ENCODE assay signal across 26 cellular contexts in the genomic region with DNA sequence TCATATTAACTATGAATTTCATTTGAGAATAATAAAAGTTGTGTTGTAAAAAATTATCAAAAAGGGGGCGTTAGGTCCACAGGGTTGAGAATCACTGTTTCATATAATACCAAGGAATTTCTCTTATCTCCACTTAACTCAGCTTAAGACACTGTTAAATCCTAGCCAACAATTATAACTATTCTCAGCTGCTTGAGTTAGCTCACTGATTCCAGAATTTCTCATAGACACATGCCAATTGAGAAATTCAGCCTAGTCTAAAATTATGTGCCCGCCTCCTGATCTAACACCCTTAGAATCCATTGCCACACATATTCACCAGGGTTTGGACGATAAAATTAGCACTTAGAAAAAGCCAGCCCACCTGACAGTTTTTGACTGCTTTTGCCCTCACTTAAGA. TPM values are rescaled to one million over a fixed set of nuclear protein-coding genes. Genes with fewer than 3 reads are reported as not detected.
"Had no signal": no experiment of that assay in that cellular context is flagged by ENCODE, and none has a peak within 500 bp of the region (broad histone marks: within the 10 kb centered on the region; RNA-seq: fewer than 3 reads in every experiment).

No MANE protein-coding gene starts in this region.

- H3K9me3 ChIP-seq: ascending aorta, upper lobe of right lung had no signal

- H3K36me3 ChIP-seq: ascending aorta, upper lobe of right lung had no signal

- H3K27me3 ChIP-seq: ascending aorta, foreskin keratinocyte, upper lobe of right lung had no signal

- H3K4me1 ChIP-seq: ascending aorta had no signal

- H3K4me3 ChIP-seq: ascending aorta, upper lobe of right lung had no signal

- ATAC-seq: activated CD8-positive, alpha-beta T cell treated with anti-CD3 and anti-CD28 coated beads, Interleukin-2, amount 10 ng/mL, durations not matched to agents 7 days and 5 days; activated naive CD8-positive, alpha-beta T cell treated with anti-CD3 and anti-CD28 coated beads, Interleukin-2, amount 50 U/mL, for 24 hours; activated T-cell treated with anti-CD3 and anti-CD28 coated beads, Interleukin-2, amount 50 U/mL, for 4 hours; esophagus mucosa; foreskin keratinocyte; left colon; SK-N-SH treated with all-trans-retinoic acid at 6 μM for 48 hours; stimulated activated memory B cell treated with anti-CD40 and anti-IgM and Interleukin-4, amounts not matched to agents 10 μg/mL and 1 μg/mL and 100 μg/mL, for 72 hours; upper lobe of right lung had no signal

- DNase-seq: activated CD4-positive, alpha-beta T cell treated with anti-CD3 and anti-CD28 coated beads, Interleukin-2, amount 10 ng/mL, durations not matched to agents 24 days and 14 days; activated CD8-positive, alpha-beta T cell treated with anti-CD3 and anti-CD28 coated beads, Interleukin-2, amount 10 ng/mL, durations not matched to agents 7 days and 5 days; activated naive CD4-positive, alpha-beta T cell treated with anti-CD3 and anti-CD28 coated beads, Interleukin-2, amount 10 ng/mL, durations not matched to agents 7 days and 5 days; activated naive CD8-positive, alpha-beta T cell treated with anti-CD3 and anti-CD28 coated beads, Interleukin-2, amount 50 U/mL, for 24 hours; activated T-cell treated with anti-CD3 and anti-CD28 coated beads, Interleukin-2, amount 50 U/mL, for 4 hours; cortex of kidney; effector CD4-positive, alpha-beta T cell; foreskin keratinocyte; glutamatergic neuron; hippocampal formation; left colon; midbrain; nephron progenitor cell; nucleus accumbens; retina; stimulated activated CD4-positive, alpha-beta T cell treated with anti-CD3 and anti-CD28 coated beads, Interleukin-4, amount 100 ng/mL, for 4 hours; T1000; upper lobe of right lung had no signal

- H3K27ac ChIP-seq: ascending aorta, foreskin keratinocyte, upper lobe of right lung had no signal

RNA-seq across cellular contexts. Expression of gene LAMC1, which starts 22.7 kb away (rescaled TPM):
- total RNA-seq: activated CD8-positive, alpha-beta T cell treated with anti-CD3 and anti-CD28 coated beads, Interleukin-2, amount 10 ng/mL, durations not matched to agents 7 days and 5 days had no signal

RNA-seq across cellular contexts. Expression of gene SHCBP1L, which starts 47.6 kb away (rescaled TPM):
- total RNA-seq: activated CD4-positive, alpha-beta T cell treated with anti-CD3 and anti-CD28 coated beads, Interleukin-2, amount 10 ng/mL, durations not matched to agents 24 days and 14 days; activated CD8-positive, alpha-beta T cell treated with anti-CD3 and anti-CD28 coated beads, Interleukin-2, amount 10 ng/mL, durations not matched to agents 7 days and 5 days; activated T-cell treated with anti-CD3 and anti-CD28 coated beads, Interleukin-2, amount 50 U/mL, for 4 hours; ascending aorta; esophagus mucosa; left colon; lung microvascular endothelial cell; posterior vena cava; T-helper 1 cell treated with Interleukin-12 subunit alpha and Interleukin-12 subunit beta and Interleukin-4 antibody, amounts not matched to agents 30 ng/mL and 1 ng/mL, for 36 hours; upper lobe of right lung had no signal
- polyA plus RNA-seq: thymus had no signal
